Comparison of ENCODE assay signal across 29 cellular contexts in genomic region chr4:2702770-2703169, GRCh38.
"Had no signal": no experiment of that assay in that cellular context is flagged by ENCODE, and none has a peak within 500 bp of the region (broad histone marks: within the 10 kb centered on the region; RNA-seq: fewer than 3 reads in every experiment).

No MANE protein-coding gene starts in this region.

- H3K4me1 Mint-ChIP-seq: nephron had no signal

- DNase-seq: activated CD4-positive, alpha-beta T cell treated with anti-CD3 and anti-CD28 coated beads for 1 hour; activated CD4-positive, alpha-beta T cell treated with anti-CD3 and anti-CD28 coated beads, Interleukin-2, amount 50 U/mL, for 1 hour; activated CD8-positive, alpha-beta memory T cell treated with anti-CD3 and anti-CD28 coated beads for 24 hours; activated T-cell treated with anti-CD3 and anti-CD28 coated beads, Interleukin-2, amount 50 U/mL, for 4 hours; anterior cingulate cortex; dermis blood vessel endothelial cell; effector CD4-positive, alpha-beta T cell; esophagus squamous epithelium; left lung; mucosa of descending colon; stimulated activated CD4-positive, alpha-beta T cell treated with anti-CD3 and anti-CD28 coated beads, Interleukin-2, amount 100 ng/mL, for 48 hours; SW 1271; T1000; thyroid gland; upper lobe of left lung; WERI-Rb-1 had no signal

- H3K9me3 ChIP-seq: esophagus squamous epithelium, left lung, mucosa of descending colon, neutrophil, right lobe of liver, thyroid gland, upper lobe of left lung, vagina had no signal

- H3K4me3 Mint-ChIP-seq: activated naive CD8-positive, alpha-beta T cell; activated T-cell treated with anti-CD3 and anti-CD28 coated beads, Interleukin-2, amount 50 U/mL, for 4 hours; nephron; stimulated activated naive CD8-positive, alpha-beta T cell treated with anti-CD3 and anti-CD28 coated beads, Interleukin-15, Interleukin-2, amounts not matched to agents 100 ng/mL and 50 ng/mL, for 24 hours; T-helper 1 cell treated with Interleukin-12 subunit alpha and Interleukin-12 subunit beta and Interleukin-4 antibody, amounts not matched to agents 30 μg/mL and 1 μg/mL, for 36 hours had no signal

- H3K27me3 ChIP-seq: esophagus squamous epithelium, left lung, neutrophil, right lobe of liver, thyroid gland, upper lobe of left lung, vagina had no signal

- H3K27me3 Mint-ChIP-seq: activated naive CD8-positive, alpha-beta T cell; stimulated activated naive CD8-positive, alpha-beta T cell treated with anti-CD3 and anti-CD28 coated beads, Interleukin-15, Interleukin-2, amounts not matched to agents 100 ng/mL and 50 ng/mL, for 24 hours had no signal

- H3K4me3 ChIP-seq: esophagus squamous epithelium, left lung, lung, mucosa of descending colon, right lobe of liver, thyroid gland, upper lobe of left lung, vagina had no signal

- H3K36me3 Mint-ChIP-seq: activated naive CD8-positive, alpha-beta T cell had no signal

- H3K9me3 Mint-ChIP-seq: activated T-cell treated with anti-CD3 and anti-CD28 coated beads, Interleukin-2, amount 50 U/mL, for 4 hours; activated T-helper 2 cell treated with anti-CD3 and anti-CD28 coated beads, Interferon-gamma antibody, Interleukin-2, Interleukin-4, amounts not matched to agents 10 μg/mL and 5 μg/mL and 100 μg/mL, durations not matched to agents 14 hours and 24 hours and 36 hours; nephron; stimulated activated naive CD8-positive, alpha-beta T cell treated with anti-CD3 and anti-CD28 coated beads, Interleukin-15, Interleukin-2, amounts not matched to agents 100 ng/mL and 50 ng/mL, for 24 hours; T-helper 1 cell treated with Interleukin-12 subunit alpha and Interleukin-12 subunit beta and Interleukin-4 antibody, amounts not matched to agents 30 μg/mL and 1 μg/mL, for 36 hours had no signal

- H3K27ac ChIP-seq: epithelial cell of prostate, esophagus squamous epithelium, left lung, neutrophil, right lobe of liver, thyroid gland, upper lobe of left lung, vagina, WERI-Rb-1 had no signal

- ATAC-seq: activated T-cell treated with anti-CD3 and anti-CD28 coated beads, Interleukin-2, amount 50 U/mL, for 4 hours; left lung; mucosa of descending colon; right lobe of liver had no signal

- H3K27ac Mint-ChIP-seq: activated naive CD8-positive, alpha-beta T cell; activated T-helper 2 cell treated with anti-CD3 and anti-CD28 coated beads, Interferon-gamma antibody, Interleukin-2, Interleukin-4, amounts not matched to agents 10 μg/mL and 5 μg/mL and 100 μg/mL, durations not matched to agents 14 hours and 24 hours and 36 hours; nephron; stimulated activated naive CD8-positive, alpha-beta T cell treated with anti-CD3 and anti-CD28 coated beads, Interleukin-15, Interleukin-2, amounts not matched to agents 100 ng/mL and 50 ng/mL, for 24 hours; T-helper 1 cell treated with Interleukin-12 subunit alpha and Interleukin-12 subunit beta and Interleukin-4 antibody, amounts not matched to agents 30 μg/mL and 1 μg/mL, for 36 hours had no signal

- H3K4me1 ChIP-seq: esophagus squamous epithelium, left lung, thyroid gland, upper lobe of left lung, vagina had no signal

- FAIRE-seq: colon, frontal cortex, islet of Langerhans had no signal
